ENCODE assay signal across 1 cellular context in genomic region chr17:17985555-17985954, GRCh38.
TF ChIP-seq lines count a peak whose summit lies in the region.

No MANE protein-coding gene starts in this region.

TF ChIP-seq in GM12878, 131 proteins besides CTCF, POLR2A, EP300 and RAD21:
- TF ChIP-seq IKZF1 (conservative IDR thresholded peaks at IDR 0.05) (peak; percentile 35; the same call in 1 of the 2 replicates), YY1 (IDR thresholded peaks at IDR 0.05; ENCODE audit: low read depth, low read length) (0 out of 2 replicates have a peak, but pooled peaks have one; percentile 38), RUNX3 (IDR thresholded peaks at IDR 0.05; ENCODE audit: low read length) (peak; percentile 42; the same call in 1 of the 2 replicates), IKZF2 (IDR thresholded peaks at IDR 0.05) (peak; percentile 19 to 50; a peak in 1 of 4 replicates), SPI1 (IDR thresholded peaks at IDR 0.05; ENCODE audit: borderline replicate concordance, insufficient read depth, low read depth, low read length) (peak; percentile 6; the same call in 1 of the 2 replicates), CEBPZ (IDR thresholded peaks at IDR 0.05; ENCODE audit: low read depth, low read length) (no peak), SMC3 (IDR thresholded peaks at IDR 0.05; ENCODE audit: borderline replicate concordance, low read length) (peak; percentile 29; the same call in 1 of the 2 replicates), ESRRA (IDR thresholded peaks at IDR 0.05; ENCODE audit: low read length) (no peak), ZNF217 (IDR thresholded peaks at IDR 0.05) (no peak), TARDBP (IDR thresholded peaks at IDR 0.05; ENCODE audit: borderline replicate concordance) (no peak)
